Comparison of ENCODE assay signal across 9 cellular contexts in the genomic region with DNA sequence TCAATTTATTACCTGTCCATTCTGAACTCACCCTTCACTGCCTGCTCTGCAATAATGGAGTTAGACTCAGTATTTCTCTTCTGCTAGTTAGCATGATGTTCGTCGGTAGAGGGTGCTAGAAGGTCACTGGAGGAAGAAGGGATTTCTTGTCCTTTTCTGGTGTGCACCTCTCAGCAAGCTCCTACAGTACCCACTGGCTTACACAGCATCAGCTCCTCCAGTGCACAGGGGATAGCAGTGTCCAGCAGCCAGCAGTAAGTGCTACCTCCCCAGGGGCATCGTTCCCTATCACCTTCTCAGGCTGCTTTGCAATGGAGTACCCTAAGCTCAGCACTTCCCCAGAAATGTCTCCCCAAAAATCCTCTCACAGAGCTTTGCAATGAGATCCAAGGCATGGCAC. TPM values are rescaled to one million over a fixed set of nuclear protein-coding genes. Genes with fewer than 3 reads are reported as not detected.
A peak's percentile ranks its signal among the peaks of the same experiment; 100 is the strongest.
DNase-seq lines count a peak whose midpoint lies in the region; ATAC-seq and TF ChIP-seq lines count a peak whose summit lies in the region.
"Had no signal": no experiment of that assay in that cellular context is flagged by ENCODE, and none has a peak within 500 bp of the region (broad histone marks: within the 10 kb centered on the region; RNA-seq: fewer than 3 reads in every experiment).

No MANE protein-coding gene starts in this region.

- H3K4ac ChIP-seq in trophoblast cell (ENCODE audit: low read depth, low read length): no peak overlapping the region

- no CpG with 5 or more reads among the region's 3 CpGs for WGBS in trophoblast cell (ENCODE audit: extremely low coverage, insufficient coverage, insufficient read length)

- H4K20me1 ChIP-seq in MM.1S (ENCODE audit: insufficient read depth, low read length): no peaks in the 10 kb centered on the region

- no peaks in the 10 kb centered on the region for H3K9me3 ChIP-seq in MM.1S (replicated peaks; ENCODE audit: insufficient read depth, low read length)
- peaks cover 1% of the 10 kb centered on the region for H3K9me3 ChIP-seq in trophoblast cell (ENCODE audit: insufficient read depth, low read depth, low read length)
- H3K9me3 ChIP-seq: SJSA1 had no signal

- H2AK5ac ChIP-seq in trophoblast cell (ENCODE audit: low read length): no peak overlapping the region

- no peak overlapping the region for H3K4me3 Mint-ChIP-seq in activated T-cell treated with anti-CD3 and anti-CD28 coated beads, Interleukin-2, amount 50 U/mL, for 72 hours
- no peak overlapping the region for H3K4me3 Mint-ChIP-seq in activated T-cell treated with anti-CD3 and anti-CD28 coated beads, Interleukin-2, amount 50 U/mL, for 24 hours

- no peaks in the 10 kb centered on the region for H3K79me2 ChIP-seq in MM.1S (ENCODE audit: low read length)
- H3K79me2 ChIP-seq in trophoblast cell (ENCODE audit: control insufficient read depth, insufficient read depth, low read length, poor library complexity): no peaks in the 10 kb centered on the region

- DNase-seq in activated T-cell treated with anti-CD3 and anti-CD28 coated beads, Interleukin-2, amount 50 U/mL, for 72 hours: peak; percentile 19 to 33
- no peak for DNase-seq in activated T-cell treated with anti-CD3 and anti-CD28 coated beads, Interleukin-2, amount 50 U/mL, for 24 hours
- DNase-seq in MM.1S (peak; percentile 70), brain microvascular endothelial cell (peak; percentile 11), trophoblast cell (peak; percentile 66 to 88), NCI-H187 treated with DMSO at 0.1 percent for 48 hours (lab: John Stamatoyannopoulos, UW) (no peak), NCI-H2107 treated with DMSO at 0.1 percent for 48 hours (lab: John Stamatoyannopoulos, UW; ENCODE audit: unreplicated experiment) (no peak)

- no peaks in the 10 kb centered on the region for H3K9me2 ChIP-seq in MM.1S (replicated peaks; ENCODE audit: insufficient read depth, low read length)

- in situ Hi-C loops in brain microvascular endothelial cell (cut with HindIII; ENCODE audit: low pct_ligation_motif_present, low sequenced_read_pairs): no loop called here

- H3K36me3 Mint-ChIP-seq in activated T-cell treated with anti-CD3 and anti-CD28 coated beads, Interleukin-2, amount 50 U/mL, for 72 hours (ENCODE audit: insufficient read depth in 2 of 2): no peaks in the 10 kb centered on the region
- no peaks in the 10 kb centered on the region for H3K36me3 Mint-ChIP-seq in activated T-cell treated with anti-CD3 and anti-CD28 coated beads, Interleukin-2, amount 50 U/mL, for 24 hours (ENCODE audit: low read depth)

- H4K8ac ChIP-seq in trophoblast cell (ENCODE audit: low read depth, low read length): no peak overlapping the region

- peaks cover under 1% of the 10 kb centered on the region for H3K79me1 ChIP-seq in trophoblast cell (ENCODE audit: low read length)

- no peaks in the 10 kb centered on the region for H3K27me3 ChIP-seq in MM.1S (replicated peaks; ENCODE audit: insufficient read depth, low read length)
- H3K27me3 ChIP-seq in brain microvascular endothelial cell (replicated peaks): no peaks in the 10 kb centered on the region
- H3K27me3 ChIP-seq in trophoblast cell (ENCODE audit: insufficient read depth, low read length): no peaks in the 10 kb centered on the region
- H3K27me3 ChIP-seq: SJSA1 had no signal

- H3K9ac ChIP-seq in MM.1S (ENCODE audit: low read length) (no peak overlapping the region), trophoblast cell (ENCODE audit: low read length) (no peak overlapping the region)

- H3K4me2 ChIP-seq in MM.1S (ENCODE audit: low read depth, low read length): peak overlapping the region; percentile 59
- H3K4me2 ChIP-seq in trophoblast cell (ENCODE audit: low read length): no peak overlapping the region

- no peaks in the 10 kb centered on the region for H3K9me3 Mint-ChIP-seq in activated T-cell treated with anti-CD3 and anti-CD28 coated beads, Interleukin-2, amount 50 U/mL, for 72 hours
- H3K9me3 Mint-ChIP-seq in activated T-cell treated with anti-CD3 and anti-CD28 coated beads, Interleukin-2, amount 50 U/mL, for 24 hours: no peaks in the 10 kb centered on the region

- no peak overlapping the region for H3K27ac Mint-ChIP-seq in activated T-cell treated with anti-CD3 and anti-CD28 coated beads, Interleukin-2, amount 50 U/mL, for 72 hours
- H3K27ac Mint-ChIP-seq in activated T-cell treated with anti-CD3 and anti-CD28 coated beads, Interleukin-2, amount 50 U/mL, for 24 hours: no peak overlapping the region

- H3K4me1 ChIP-seq in MM.1S (ENCODE audit: low read length) (peaks cover 22% of the 10 kb centered on the region), trophoblast cell (ENCODE audit: control insufficient read depth in 1 of 2, insufficient read depth in 2 of 2, low read length in 2 of 2) (peaks cover 2 to 5% of the 10 kb centered on the region in 2 experiments)

- H3K27me3 Mint-ChIP-seq in activated T-cell treated with anti-CD3 and anti-CD28 coated beads, Interleukin-2, amount 50 U/mL, for 72 hours (ENCODE audit: low read depth): peaks cover 27% of the 10 kb centered on the region
- H3K27me3 Mint-ChIP-seq in activated T-cell treated with anti-CD3 and anti-CD28 coated beads, Interleukin-2, amount 50 U/mL, for 24 hours: peaks cover 47% of the 10 kb centered on the region

- H2BK12ac ChIP-seq in trophoblast cell (ENCODE audit: low read length): peak overlapping the region; percentile 66

- H3K4me1 Mint-ChIP-seq in activated T-cell treated with anti-CD3 and anti-CD28 coated beads, Interleukin-2, amount 50 U/mL, for 72 hours (ENCODE audit: low read depth): no peaks in the 10 kb centered on the region
- H3K4me1 Mint-ChIP-seq in activated T-cell treated with anti-CD3 and anti-CD28 coated beads, Interleukin-2, amount 50 U/mL, for 24 hours (ENCODE audit: low read depth): no peaks in the 10 kb centered on the region

- peak overlapping the region; percentile 34; the same call in 1 of the 2 replicates for H3K27ac ChIP-seq in MM.1S (ENCODE audit: low read length)
- H3K27ac ChIP-seq in brain microvascular endothelial cell: no peak overlapping the region
- H3K27ac ChIP-seq in trophoblast cell (ENCODE audit: low read depth, low read length): no peak overlapping the region
- H3K27ac ChIP-seq: SJSA1 had no signal

- H2BK5ac ChIP-seq in trophoblast cell (ENCODE audit: low read depth, low read length, poor library complexity): no peak overlapping the region

- peak in 1 of 2 donors; percentile 32 for ATAC-seq in activated T-cell treated with anti-CD3 and anti-CD28 coated beads, Interleukin-2, amount 50 U/mL, for 72 hours (replicated peaks in 1 of 2)
- no peak for ATAC-seq in GM21528 (IDR thresholded peaks at IDR 0.05; ENCODE audit: low FRiP score, unreplicated experiment)

- H3K36me3 ChIP-seq in MM.1S (replicated peaks; ENCODE audit: insufficient read depth, low read length) (no peaks in the 10 kb centered on the region), brain microvascular endothelial cell (replicated peaks) (no peaks in the 10 kb centered on the region), trophoblast cell (ENCODE audit: control insufficient read depth in 1 of 2, insufficient read depth in 2 of 2, low read length in 2 of 2) (no peaks in the 10 kb centered on the region)
- H3K36me3 ChIP-seq: SJSA1 had no signal

- H2AFZ ChIP-seq in MM.1S (ENCODE audit: low read length) (peak overlapping the region; percentile 52), trophoblast cell (ENCODE audit: insufficient read depth, low read length, poor library complexity) (no peak overlapping the region)

- H2BK120ac ChIP-seq in trophoblast cell (ENCODE audit: insufficient read depth, low read length, poor library complexity): no peak overlapping the region

- H4K91ac ChIP-seq in trophoblast cell (ENCODE audit: low read depth, low read length): no peak overlapping the region

- no peak overlapping the region for H3K23ac ChIP-seq in trophoblast cell (ENCODE audit: low read length)

- peaks cover 8% of the 10 kb centered on the region for H3F3A ChIP-seq in MM.1S (ENCODE audit: insufficient read depth, low read length)

- no peak overlapping the region for H3K18ac ChIP-seq in trophoblast cell (ENCODE audit: low read length)

- H3K14ac ChIP-seq in trophoblast cell (ENCODE audit: low read length): no peak overlapping the region

- H3K4me3 ChIP-seq in MM.1S (ENCODE audit: low read length) (peak overlapping the region; percentile 16; the same call in 1 of the 2 replicates), brain microvascular endothelial cell (ENCODE audit: low read depth, low read length) (no peak overlapping the region), trophoblast cell (ENCODE audit: low read depth, low read length) (no peak overlapping the region)
- H3K4me3 ChIP-seq: SJSA1 had no signal

- H4K12ac ChIP-seq in trophoblast cell (ENCODE audit: low read depth, low read length): no peak overlapping the region

- TF ChIP-seq CTCF in MM.1S (IDR thresholded peaks at IDR 0.05; ENCODE audit: low read length) (peak; percentile 77), brain microvascular endothelial cell (IDR thresholded peaks at IDR 0.05; ENCODE audit: low read depth, low read length, missing control alignments) (peak; percentile 50)

RNA-seq across cellular contexts. Expression of gene APC, which starts 45.9 kb away (rescaled TPM):
- total RNA-seq in activated T-cell treated with anti-CD3 and anti-CD28 coated beads, Interleukin-2, amount 50 U/mL, for 72 hours: 10 to 100 TPM; 22.0 to 22.7 TPM
- 10.6 and 11.3 TPM in 2 replicates for polyA plus RNA-seq in trophoblast cell (2013)

Comparison
In these comparisons a context has a peak if more than half of its experiments do, and no peak if none do; other contexts are left out.
1. DNase-seq: peak in activated T-cell treated with anti-CD3 and anti-CD28 coated beads, Interleukin-2, amount 50 U/mL, for 72 hours (2 of 2), MM.1S (single experiment), brain microvascular endothelial cell (single experiment) and trophoblast cell (2 of 2); none in activated T-cell treated with anti-CD3 and anti-CD28 coated beads, Interleukin-2, amount 50 U/mL, for 24 hours (single experiment), NCI-H187 treated with DMSO at 0.1 percent for 48 hours (single experiment) and NCI-H2107 treated with DMSO at 0.1 percent for 48 hours (single experiment).